In genomic region chr18:8623549-8624106, GRCh38 we compare ENCODE assay signal across 1 cellular context.
TF ChIP-seq lines count a peak whose summit lies in the region.

No MANE protein-coding gene starts in this region.

TF ChIP-seq in SK-N-SH treated with all-trans-retinoic acid at 6 μM for 48 hours, 23 proteins besides CTCF, POLR2A, EP300 and RAD21 (continued from another document):
- no peak for TF ChIP-seq TSHZ2 (CRISPR knock-in tag; IDR thresholded peaks at IDR 0.05)
